14 cellular contexts compared by ENCODE assay signal in the genomic region with DNA sequence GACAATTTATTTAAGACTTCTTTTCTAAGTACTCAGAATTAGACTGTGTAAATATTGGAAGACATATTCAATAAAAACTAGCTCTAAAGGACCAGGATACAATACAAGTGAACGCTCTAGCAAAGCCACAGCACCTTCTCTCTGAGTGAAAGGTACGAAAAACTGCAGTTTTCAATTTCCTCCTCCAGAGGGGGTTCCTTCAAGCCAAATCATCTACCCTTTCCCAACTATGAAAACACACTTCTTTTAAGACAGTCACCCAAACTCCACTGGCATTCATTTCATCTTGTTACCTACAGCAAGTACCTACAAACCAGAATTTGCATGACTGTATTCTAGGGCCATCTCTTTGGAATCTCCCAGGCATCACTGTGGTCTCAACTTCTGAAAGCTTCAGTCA.
DNase-seq lines count a peak whose midpoint lies in the region; ATAC-seq and TF ChIP-seq lines count a peak whose summit lies in the region.
"Had no signal": no experiment of that assay in that cellular context is flagged by ENCODE, and none has a peak within 500 bp of the region (broad histone marks: within the 10 kb centered on the region; RNA-seq: fewer than 3 reads in every experiment).

No MANE protein-coding gene starts in this region.

- H3K9me3 ChIP-seq in osteoblast (ENCODE audit: low read depth, low read length) = no peaks in the 10 kb centered on the region
- H3K9me3 ChIP-seq in uterus = no peaks in the 10 kb centered on the region

- intact Hi-C loops in uterus (cut with DNase I; ENCODE audit: low total_unique reads) = no loop called here

- H3K27me3 ChIP-seq in osteoblast (ENCODE audit: insufficient read depth, low read length) = no peaks in the 10 kb centered on the region
- H3K27me3 ChIP-seq in uterus = no peaks in the 10 kb centered on the region

- DNase-seq in LNCaP clone FGC (ENCODE audit: low read depth) = no peak
- peak; percentile 26 for DNase-seq in cerebellar cortex (ENCODE audit: low spot score)
- peak; percentile 26 for DNase-seq in osteoblast (ENCODE audit: insufficient read length, low spot score, missing footprints)
- no peak for DNase-seq in uterus
- no peak for DNase-seq in DMS79 treated with DMSO at 0.1 percent for 48 hours (lab: John Stamatoyannopoulos, UW)
- DNase-seq: activated CD4-positive, alpha-beta T cell treated with anti-CD3 and anti-CD28 coated beads for 1 hour; activated naive CD4-positive, alpha-beta T cell treated with anti-CD3 and anti-CD28 coated beads, Interleukin-2, amount 50 U/mL, for 16 hours; dorsolateral prefrontal cortex; Right ventricle myocardium superior; stimulated activated CD4-positive, alpha-beta T cell treated with anti-CD3 and anti-CD28 coated beads, Interleukin-15, amount 100 ng/mL, for 24 hours; stimulated activated naive B cell treated with anti-CD40 and anti-IgM and Interleukin-4, amounts not matched to agents 10 μg/mL and 1 μg/mL and 100 μg/mL, for 72 hours had no signal

- no peaks in the 10 kb centered on the region for H4K20me1 ChIP-seq in osteoblast (ENCODE audit: insufficient read depth, low read length)

- no peaks in the 10 kb centered on the region for H3K36me3 ChIP-seq in osteoblast (ENCODE audit: insufficient read depth, low read length)
- no peaks in the 10 kb centered on the region for H3K36me3 ChIP-seq in uterus

- no peak for TF ChIP-seq POLR2A in uterus (IDR thresholded peaks at IDR 0.05)

- peak; percentile 42 for TF ChIP-seq CTCF in GM12873 (IDR thresholded peaks at IDR 0.05; ENCODE audit: insufficient read depth, low read depth, low read length, missing control alignments)
- TF ChIP-seq CTCF in LNCaP clone FGC (IDR thresholded peaks at IDR 0.05; ENCODE audit: control insufficient read depth, extremely low read depth, insufficient read depth) = 0 out of 2 replicates have a peak, but pooled peaks have one; percentile 29
- TF ChIP-seq CTCF in osteoblast (IDR thresholded peaks at IDR 0.05; ENCODE audit: extremely low read depth, low read depth, low read length) = no peak
- TF ChIP-seq CTCF in uterus (IDR thresholded peaks at IDR 0.05) = no peak

- no peak overlapping the region for H3K4me3 ChIP-seq in LNCaP clone FGC (ENCODE audit: low read depth, low read length)
- no peak overlapping the region for H3K4me3 ChIP-seq in osteoblast (ENCODE audit: insufficient read depth, low read length)
- H3K4me3 ChIP-seq in uterus = no peak overlapping the region
- H3K4me3 ChIP-seq: dorsolateral prefrontal cortex had no signal

- ATAC-seq in HG02571 (IDR thresholded peaks at IDR 0.05; ENCODE audit: unreplicated experiment) = no peak
- ATAC-seq: stimulated activated naive B cell treated with anti-CD40 and anti-IgM and Interleukin-4, amounts not matched to agents 10 μg/mL and 1 μg/mL and 100 μg/mL, for 72 hours had no signal

- no peak overlapping the region for H2AFZ ChIP-seq in osteoblast (ENCODE audit: low read length)

- no peaks in the 10 kb centered on the region for H3K79me2 ChIP-seq in osteoblast (ENCODE audit: insufficient read depth, low read length)

- no peak overlapping the region for H3K4me2 ChIP-seq in osteoblast (ENCODE audit: insufficient read depth, low read length)

- H3K4me1 ChIP-seq in osteoblast (ENCODE audit: insufficient read depth, low read length) (no peaks in the 10 kb centered on the region), uterus (no peaks in the 10 kb centered on the region)

- H3K27ac ChIP-seq in osteoblast (ENCODE audit: low read depth, low read length) (no peak overlapping the region), uterus (no peak overlapping the region)
- H3K27ac ChIP-seq: dorsolateral prefrontal cortex, HL-60 had no signal

Comparison
In these comparisons a context has a peak if more than half of its experiments do, and no peak if none do; other contexts are left out.
1. CTCF ChIP-seq: peak in GM12873 (single experiment) and LNCaP clone FGC (single experiment); none in osteoblast (single experiment) and uterus (0 of 4).
2. DNase-seq: peak in cerebellar cortex (single experiment) and osteoblast (single experiment); none in LNCaP clone FGC (single experiment), uterus (0 of 2) and DMS79 treated with DMSO at 0.1 percent for 48 hours (single experiment).